In genomic region chr4:163404570-163404969, GRCh38 we compare ENCODE assay signal across 1 cellular context.
TF ChIP-seq lines count a peak whose summit lies in the region.

No MANE protein-coding gene starts in this region.

TF ChIP-seq in GM23338, 12 proteins besides CTCF, POLR2A, EP300 and RAD21 (continued from another document):
- no peak for TF ChIP-seq ZNF462 (CRISPR knock-in tag; IDR thresholded peaks at IDR 0.05)
- TF ChIP-seq JUNB (IDR thresholded peaks at IDR 0.05; ENCODE audit: unreplicated experiment) = no peak
- no peak for TF ChIP-seq EZH2phosphoT487 (IDR thresholded peaks at IDR 0.05; ENCODE audit: unreplicated experiment)
